8 cellular contexts compared by ENCODE assay signal in genomic region chrX:101659601-101660063, GRCh38. TPM values are rescaled to one million over a fixed set of nuclear protein-coding genes. Genes with fewer than 3 reads are reported as not detected.
DNase-seq lines count a peak whose midpoint lies in the region; ATAC-seq and TF ChIP-seq lines count a peak whose summit lies in the region.

Gene ARMCX2, minus strand, starts transcription at chrX:101659850. Its CDS starts 2,262 bp downstream, at chrX:101657588.

- no peaks in the 10 kb centered on the region; the same call in 1 of the 2 replicates for H3K27me3 ChIP-seq in GM06990 (replicated peaks; ENCODE audit: control insufficient read depth, insufficient read depth, low read length)

- no peaks in the 10 kb centered on the region for H3K36me3 ChIP-seq in GM06990 (ENCODE audit: control insufficient read depth, insufficient read depth, low read length)

- no peak for DNase-seq in GM06990 (ENCODE audit: extremely low read depth, insufficient read length)
- peak; percentile 50 for DNase-seq in HFFc6
- peak; percentile 20 to 60 for DNase-seq in NCI-H526 (lab: John Stamatoyannopoulos, UW)
- DNase-seq in caudate nucleus (lab: John Stamatoyannopoulos, UW) = peak in 55 of 61 donors; percentile 2 to 79 (median 37)
- peak; percentile 59 for DNase-seq in iPS-NIHi7 (ENCODE audit: extremely low spot score)
- DNase-seq in sciatic nerve (ENCODE audit: low spot score) = peak; percentile 80
- no peak for DNase-seq in HT-29 (ENCODE audit: low spot score)

- H3K9me3 Mint-ChIP-seq in HFFc6 = no peaks in the 10 kb centered on the region

- peak within 1 kb of the TSS; percentile 87 for H3K4me3 Mint-ChIP-seq in HFFc6

- peaks cover 9% of the 10 kb centered on the region for H3K27me3 Mint-ChIP-seq in HFFc6 (ENCODE audit: insufficient read depth)

- peak within 1 kb of the TSS; percentile 68 for H3K4me3 ChIP-seq in GM06990 (replicated peaks; ENCODE audit: low read depth, low read length)

- peaks cover 9% of the 10 kb centered on the region; the same call in 1 of the 2 replicates for H3K4me1 Mint-ChIP-seq in HFFc6 (ENCODE audit: low read depth)

- peak within 1 kb of the TSS; percentile 49 for H3K27ac Mint-ChIP-seq in HFFc6

- ATAC-seq in sciatic nerve (peak; percentile 95), GM18867 (IDR thresholded peaks at IDR 0.05; ENCODE audit: unreplicated experiment) (no peak)

- intact Hi-C loops in sciatic nerve (cut with DNase I) = no loop called here

- H3K27ac ChIP-seq in caudate nucleus (ENCODE audit: low read depth, low read length) = peak within 1 kb of the TSS; percentile 59

- H3K36me3 Mint-ChIP-seq in HFFc6 (ENCODE audit: low read depth) = no peaks in the 10 kb centered on the region

- TF ChIP-seq CTCF in GM06990 (IDR thresholded peaks at IDR 0.05; ENCODE audit: insufficient read depth, low read length, poor library complexity, severe bottlenecking) (no peak), HFFc6 (IDR thresholded peaks at IDR 0.05) (no peak)

RNA-seq across cellular contexts. Expression of gene ARMCX2, which starts in this region (rescaled TPM):
- 100 to 1,000 TPM in 5 of 6 experiments, 10 to 100 TPM in 1; 97.4 to 172 (median 110) TPM for total RNA-seq in HFFc6 (2021; fragmentation: NEBNext Ultra II Directional; extraction: Animal tissue kit (Norgen Biotek cat#: 25700))
- 49.8 TPM for total RNA-seq in sciatic nerve
- total RNA-seq in HT-29 (2014; rRNA removed; shearing (Covaris generic)) = 0.21 TPM in 1 of 2 replicates, not detected in the other

Comparison
In these comparisons a context has a peak if more than half of its experiments do, and no peak if none do; other contexts are left out.
1. RNA of gene ARMCX2 (total RNA-seq): 97.4 to 172 TPM in HFFc6 and 49.8 TPM in sciatic nerve (single experiment); 0.21 TPM in HT-29; every median in the first group is over 10 times any median in the second.
2. DNase-seq: peak in HFFc6 (single experiment), NCI-H526 (2 of 2), caudate nucleus (55 of 61), iPS-NIHi7 (single experiment) and sciatic nerve (single experiment); none in GM06990 (single experiment) and HT-29 (single experiment).